7 cellular contexts compared by ENCODE assay signal in genomic region chr5:65663804-65664521, GRCh38. TPM values are rescaled to one million over a fixed set of nuclear protein-coding genes. Genes with fewer than 3 reads are reported as not detected.
DNase-seq lines count a peak whose midpoint lies in the region; ATAC-seq and TF ChIP-seq lines count a peak whose summit lies in the region.
"Had no signal": no experiment of that assay in that cellular context is flagged by ENCODE, and none has a peak within 500 bp of the region (broad histone marks: within the 10 kb centered on the region; RNA-seq: fewer than 3 reads in every experiment).

No MANE protein-coding gene starts in this region.

- DNase-seq in HFFc6 (peak; percentile 22), mammary epithelial cell (peak; percentile 6), osteocyte (ENCODE audit: extremely low spot score, unreplicated experiment) (no peak)
- DNase-seq: activated T-cell treated with anti-CD3 and anti-CD28 coated beads, Interleukin-2, amount 50 U/mL, for 48 hours; stimulated activated CD4-positive, alpha-beta T cell treated with anti-CD3 and anti-CD28 coated beads, Interleukin-2, amount 100 ng/mL, for 48 hours had no signal

- dilution Hi-C loops in mammary epithelial cell (cut with HindIII; ENCODE audit: low sequenced_read_pairs): no loop called here

- ATAC-seq in GM18498 (IDR thresholded peaks at IDR 0.05; ENCODE audit: unreplicated experiment) (no peak), GM19452 (IDR thresholded peaks at IDR 0.05; ENCODE audit: unreplicated experiment) (no peak)

- H3K9me3 Mint-ChIP-seq in HFFc6 (no peaks in the 10 kb centered on the region), osteocyte (ENCODE audit: unreplicated experiment) (no peaks in the 10 kb centered on the region)

- in situ Hi-C loops in mammary epithelial cell (cut with MboI; ENCODE audit: low sequenced_read_pairs in 2 of 2): no loop called here

- H3K4me1 Mint-ChIP-seq in HFFc6 (ENCODE audit: low read depth) (peaks cover 11% of the 10 kb centered on the region), osteocyte (ENCODE audit: unreplicated experiment) (no peaks in the 10 kb centered on the region)

- BruUV-seq in mammary epithelial cell (replicated peaks; lab: Mats Ljungman, UMichigan): no TSS peak

- H3K27ac ChIP-seq in mammary epithelial cell (ENCODE audit: insufficient read depth, low read depth, low read length): no peak overlapping the region

- TF ChIP-seq CTCF in HFFc6 (IDR thresholded peaks at IDR 0.05): peak; percentile 78
- peak; percentile 48 to 51 for TF ChIP-seq CTCF in mammary epithelial cell (conservative IDR thresholded peaks at IDR 0.05 in 1 of 2, IDR thresholded peaks at IDR 0.05 in 1 of 2; ENCODE audit: extremely low read depth in 1 of 2, insufficient read depth in 1 of 2, low read depth in 1 of 2, low read length in 2 of 2)
- peak; percentile 44 for TF ChIP-seq CTCF in osteocyte (IDR thresholded peaks at IDR 0.05)

- no peak overlapping the region for H2AFZ ChIP-seq in mammary epithelial cell (ENCODE audit: low read depth, low read length)

- H3K27me3 Mint-ChIP-seq in HFFc6 (ENCODE audit: insufficient read depth) (peaks cover 2% of the 10 kb centered on the region; the same call in 1 of the 2 replicates), osteocyte (ENCODE audit: unreplicated experiment) (no peaks in the 10 kb centered on the region)

- H3K4me3 ChIP-seq in mammary epithelial cell (replicated peaks in 1 of 3; ENCODE audit: insufficient read depth in 1 of 3, low read depth in 2 of 3, low read length in 3 of 3): no peak overlapping the region

- no peaks in the 10 kb centered on the region for H4K20me1 ChIP-seq in mammary epithelial cell (ENCODE audit: insufficient read depth, low read length)

- no peaks in the 10 kb centered on the region for H3K27me3 ChIP-seq in mammary epithelial cell (ENCODE audit: insufficient read depth, low read length)

- no peak overlapping the region for H3K9ac ChIP-seq in mammary epithelial cell (ENCODE audit: insufficient read depth, low read length)

- no peaks in the 10 kb centered on the region for H3K79me2 ChIP-seq in mammary epithelial cell (ENCODE audit: insufficient read depth, low read length)

- CTCF ChIA-PET in mammary epithelial cell (lab: Charles Lee; ENCODE audit: low non-redundant PET): interaction anchor here (0.7 kb wide), 1 partner anchor 12 kb away, joined by 5 read pairs; no protein-coding TSS in a partner anchor

- intact Hi-C loops in mammary epithelial cell (cut with micrococcal nuclease): no loop called here

- H3K27ac Mint-ChIP-seq in HFFc6 (peak overlapping the region; percentile 45), osteocyte (ENCODE audit: unreplicated experiment) (no peak overlapping the region)

- H3K36me3 ChIP-seq in mammary epithelial cell (ENCODE audit: insufficient read depth, low read length): peaks cover 15% of the 10 kb centered on the region

- no peaks in the 10 kb centered on the region for H3K4me1 ChIP-seq in mammary epithelial cell (ENCODE audit: insufficient read depth, low read length)

- H3K9me3 ChIP-seq in mammary epithelial cell (replicated peaks; ENCODE audit: insufficient read depth, low read length): no peaks in the 10 kb centered on the region

- 57% methylated on average over 1 of the region's 1 CpG for WGBS in mammary epithelial cell (ENCODE audit: low coverage, missing lambda C conversion rate)

- H3K4me2 ChIP-seq in mammary epithelial cell (ENCODE audit: insufficient read depth, low read depth, low read length): no peak overlapping the region

- H3K4me3 Mint-ChIP-seq in HFFc6 (no peak overlapping the region), osteocyte (ENCODE audit: unreplicated experiment) (no peak overlapping the region)

- peaks cover 30% of the 10 kb centered on the region for H3K36me3 Mint-ChIP-seq in HFFc6 (ENCODE audit: low read depth)
- peaks cover 32% of the 10 kb centered on the region for H3K36me3 Mint-ChIP-seq in osteocyte (ENCODE audit: unreplicated experiment)

RNA-seq across cellular contexts. Expression of gene SHLD3, which starts 39.1 kb away (rescaled TPM):
- total RNA-seq in HFFc6 (2021; fragmentation: NEBNext Ultra II Directional; extraction: Animal tissue kit (Norgen Biotek cat#: 25700)): 1 to 10 TPM; 1.2 to 2.0 (median 1.4) TPM
- total RNA-seq in mammary epithelial cell (1 to 10 TPM; 2.8 to 3.0 TPM), osteocyte (2.4 and 3.8 TPM in 2 replicates)
- 1.5 TPM for polyA plus RNA-seq in mammary epithelial cell
- polyA minus RNA-seq in mammary epithelial cell: 1.5 TPM

RNA-seq across cellular contexts. Expression of gene TRAPPC13, which starts 39.1 kb away (rescaled TPM):
- total RNA-seq in HFFc6 (2021; fragmentation: NEBNext Ultra II Directional; extraction: Animal tissue kit (Norgen Biotek cat#: 25700)): 10 to 100 TPM; 15.3 to 20.8 (median 19.4) TPM
- total RNA-seq in mammary epithelial cell (10 to 100 TPM; 19.8 to 25.8 TPM), osteocyte (17.9 and 20.9 TPM in 2 replicates)
- polyA plus RNA-seq in mammary epithelial cell: 11.6 TPM
- 11.3 TPM for polyA minus RNA-seq in mammary epithelial cell

RNA-seq across cellular contexts. Expression of gene TRIM23, which starts 39.8 kb away (rescaled TPM):
- 10 to 100 TPM; 13.1 to 18.0 (median 15.9) TPM for total RNA-seq in HFFc6 (2021; fragmentation: NEBNext Ultra II Directional; extraction: Animal tissue kit (Norgen Biotek cat#: 25700))
- total RNA-seq in mammary epithelial cell (10 to 100 TPM; 13.2 to 27.5 TPM), osteocyte (20.9 and 21.5 TPM in 2 replicates)
- polyA plus RNA-seq in mammary epithelial cell: 4.5 TPM
- polyA minus RNA-seq in mammary epithelial cell: 4.1 TPM

RNA-seq across cellular contexts. Expression of gene SGTB, which starts 57.9 kb away (rescaled TPM):
- total RNA-seq in HFFc6 (2021; fragmentation: NEBNext Ultra II Directional; extraction: Animal tissue kit (Norgen Biotek cat#: 25700)): 10 to 100 TPM; 25.7 to 32.7 (median 30.1) TPM
- 10 to 100 TPM; 15.2 to 20.9 TPM for total RNA-seq in mammary epithelial cell
- polyA plus RNA-seq in mammary epithelial cell: 5.1 TPM
- 13.4 TPM for polyA minus RNA-seq in mammary epithelial cell
- 18.2 and 18.8 TPM in 2 replicates for total RNA-seq in osteocyte

RNA-seq across cellular contexts. Expression of gene NLN, which starts 58.0 kb away (rescaled TPM):
- 10 to 100 TPM; 47.9 to 62.0 (median 57.1) TPM for total RNA-seq in HFFc6 (2021; fragmentation: NEBNext Ultra II Directional; extraction: Animal tissue kit (Norgen Biotek cat#: 25700))
- total RNA-seq in mammary epithelial cell (10 to 100 TPM; 25.5 to 37.0 TPM), osteocyte (40.3 and 42.7 TPM in 2 replicates)
- 23.5 TPM for polyA plus RNA-seq in mammary epithelial cell
- 37.0 TPM for polyA minus RNA-seq in mammary epithelial cell
